ENCODE assay signal across 7 cellular contexts in genomic region chr6:113508249-113508648, GRCh38.
"Had no signal": no experiment of that assay in that cellular context is flagged by ENCODE, and none has a peak within 500 bp of the region (broad histone marks: within the 10 kb centered on the region; RNA-seq: fewer than 3 reads in every experiment).

No MANE protein-coding gene starts in this region.

- H3K4me3 ChIP-seq: GM23248, HAP-1, K562 had no signal

- H3K4me1 ChIP-seq: HAP-1 had no signal

- H3K27ac ChIP-seq: GM23248 had no signal

- H3K9me3 ChIP-seq: HAP-1 had no signal

- H3K9ac ChIP-seq: GM23248 had no signal

- ATAC-seq: HepG2, K562 had no signal

- H3K36me3 ChIP-seq: HAP-1 had no signal

- DNase-seq: GM23248, GOT3, H7, KG1 had no signal

- FAIRE-seq: HepG2, K562 had no signal
